Comparison of ENCODE assay signal across 20 cellular contexts in the genomic region with DNA sequence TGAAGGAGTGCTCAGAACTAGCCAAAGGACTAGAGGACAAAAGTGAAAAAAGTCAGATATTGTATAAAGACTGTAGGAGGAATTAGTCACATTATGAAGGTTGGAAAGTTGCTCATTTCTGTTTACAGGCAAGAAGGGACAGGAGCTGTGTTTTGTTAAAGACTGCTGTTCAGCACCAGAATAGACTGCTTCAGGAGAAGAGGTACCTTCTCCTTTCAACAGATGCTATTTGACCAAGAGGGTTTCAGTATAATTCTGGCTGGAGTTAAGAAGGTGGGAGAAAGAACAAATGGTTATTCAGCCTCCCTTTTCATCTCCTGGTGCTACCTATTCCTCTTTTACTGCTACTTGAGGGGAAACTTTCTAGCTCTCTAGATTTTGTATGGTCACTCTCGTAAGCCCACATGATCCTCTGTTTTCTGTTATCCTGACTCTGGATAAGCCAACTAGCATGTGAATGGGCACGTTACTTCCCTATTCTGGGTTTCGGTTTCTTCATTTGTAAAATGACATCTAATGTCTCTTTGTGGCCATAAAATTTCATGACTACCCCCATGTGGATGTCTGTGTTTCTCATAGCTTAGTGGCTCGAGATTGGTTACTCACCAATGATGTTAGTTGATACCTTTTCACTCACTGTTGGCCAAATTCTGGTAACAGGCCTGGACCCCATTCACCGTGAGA.
"Had no signal": no experiment of that assay in that cellular context is flagged by ENCODE, and none has a peak within 500 bp of the region (broad histone marks: within the 10 kb centered on the region; RNA-seq: fewer than 3 reads in every experiment).

No MANE protein-coding gene starts in this region.

- H3K27me3 Mint-ChIP-seq: activated CD8-positive, alpha-beta memory T cell treated with anti-CD3 and anti-CD28 coated beads, Interleukin-2, amount 10 ng/mL, durations not matched to agents 7 days and 5 days; activated naive CD4-positive, alpha-beta T cell treated with anti-CD3 and anti-CD28 coated beads, Interleukin-2, amount 10 ng/mL, durations not matched to agents 7 days and 5 days; stimulated activated memory B cell treated with anti-CD40 and anti-IgM and Interleukin-4, amounts not matched to agents 10 μg/mL and 1 μg/mL and 100 μg/mL, for 72 hours had no signal

- H3K27ac ChIP-seq: ascending aorta, breast epithelium, epithelial cell of prostate, heart left ventricle, lower lobe of right lung, right atrium auricular region, tibial nerve had no signal

- H3K36me3 Mint-ChIP-seq: activated CD8-positive, alpha-beta memory T cell treated with anti-CD3 and anti-CD28 coated beads, Interleukin-2, amount 10 ng/mL, durations not matched to agents 7 days and 5 days; activated naive CD4-positive, alpha-beta T cell treated with anti-CD3 and anti-CD28 coated beads, Interleukin-2, amount 10 ng/mL, durations not matched to agents 7 days and 5 days; stimulated activated memory B cell treated with anti-CD40 and anti-IgM and Interleukin-4, amounts not matched to agents 10 μg/mL and 1 μg/mL and 100 μg/mL, for 72 hours had no signal

- ATAC-seq: activated CD8-positive, alpha-beta memory T cell treated with anti-CD3 and anti-CD28 coated beads, Interleukin-2, amount 10 ng/mL, durations not matched to agents 7 days and 5 days; heart left ventricle; left cardiac atrium; lower lobe of right lung; stimulated activated memory B cell treated with anti-CD40 and anti-IgM and Interleukin-4, amounts not matched to agents 10 μg/mL and 1 μg/mL and 100 μg/mL, for 72 hours had no signal

- H3K4me3 Mint-ChIP-seq: activated CD8-positive, alpha-beta memory T cell treated with anti-CD3 and anti-CD28 coated beads, Interleukin-2, amount 10 ng/mL, durations not matched to agents 7 days and 5 days; activated naive CD4-positive, alpha-beta T cell treated with anti-CD3 and anti-CD28 coated beads, Interleukin-2, amount 10 ng/mL, durations not matched to agents 7 days and 5 days; activated T-cell treated with anti-CD3 and anti-CD28 coated beads, Interleukin-2, amount 50 U/mL, for 24 hours; nephron progenitor cell; stimulated activated memory B cell treated with anti-CD40 and anti-IgM and Interleukin-4, amounts not matched to agents 10 μg/mL and 1 μg/mL and 100 μg/mL, for 72 hours had no signal

- H3K9me3 ChIP-seq: ascending aorta, breast epithelium, heart left ventricle, lower lobe of right lung, right atrium auricular region, tibial nerve had no signal

- H3K9me3 Mint-ChIP-seq: activated naive CD4-positive, alpha-beta T cell treated with anti-CD3 and anti-CD28 coated beads, Interleukin-2, amount 10 ng/mL, durations not matched to agents 7 days and 5 days; activated T-cell treated with anti-CD3 and anti-CD28 coated beads, Interleukin-2, amount 50 U/mL, for 24 hours; stimulated activated memory B cell treated with anti-CD40 and anti-IgM and Interleukin-4, amounts not matched to agents 10 μg/mL and 1 μg/mL and 100 μg/mL, for 72 hours had no signal

- H3K27ac Mint-ChIP-seq: activated CD8-positive, alpha-beta memory T cell treated with anti-CD3 and anti-CD28 coated beads, Interleukin-2, amount 10 ng/mL, durations not matched to agents 7 days and 5 days; activated naive CD4-positive, alpha-beta T cell treated with anti-CD3 and anti-CD28 coated beads, Interleukin-2, amount 10 ng/mL, durations not matched to agents 7 days and 5 days; activated T-cell treated with anti-CD3 and anti-CD28 coated beads, Interleukin-2, amount 50 U/mL, for 24 hours; nephron progenitor cell; stimulated activated memory B cell treated with anti-CD40 and anti-IgM and Interleukin-4, amounts not matched to agents 10 μg/mL and 1 μg/mL and 100 μg/mL, for 72 hours had no signal

- H3K4me1 Mint-ChIP-seq: activated CD8-positive, alpha-beta memory T cell treated with anti-CD3 and anti-CD28 coated beads, Interleukin-2, amount 10 ng/mL, durations not matched to agents 7 days and 5 days; activated naive CD4-positive, alpha-beta T cell treated with anti-CD3 and anti-CD28 coated beads, Interleukin-2, amount 10 ng/mL, durations not matched to agents 7 days and 5 days; nephron progenitor cell; stimulated activated memory B cell treated with anti-CD40 and anti-IgM and Interleukin-4, amounts not matched to agents 10 μg/mL and 1 μg/mL and 100 μg/mL, for 72 hours had no signal

- DNase-seq: activated CD4-positive, alpha-beta T cell treated with anti-CD3 and anti-CD28 coated beads, Interleukin-2, amount 50 U/mL, for 48 hours; activated CD4-positive, CD25-positive, alpha-beta regulatory T cell treated with anti-CD3 and anti-CD28 coated beads, Interleukin-2, amount 50 U/mL, for 72 hours; activated CD8-positive, alpha-beta memory T cell treated with anti-CD3 and anti-CD28 coated beads, Interleukin-2, amount 10 ng/mL, durations not matched to agents 7 days and 5 days; activated naive CD4-positive, alpha-beta T cell treated with anti-CD3 and anti-CD28 coated beads, Interleukin-2, amount 10 ng/mL, durations not matched to agents 7 days and 5 days; activated T-cell treated with anti-CD3 and anti-CD28 coated beads, Interleukin-2, amount 50 U/mL, for 24 hours; cerebellar nuclear complex; effector memory CD4-positive, alpha-beta T cell; foreskin melanocyte; heart left ventricle; left cardiac atrium; lower lobe of right lung; nephron progenitor cell; occipital lobe; stimulated activated CD4-positive, alpha-beta T cell treated with anti-CD3 and anti-CD28 coated beads, Interleukin-2, amount 100 ng/mL, for 48 hours had no signal

- H3K36me3 ChIP-seq: ascending aorta, breast epithelium, heart left ventricle, lower lobe of right lung, right atrium auricular region, tibial nerve had no signal

- H3K27me3 ChIP-seq: ascending aorta, heart left ventricle, right atrium auricular region, tibial nerve had no signal

- H3K4me1 ChIP-seq: ascending aorta, breast epithelium, heart left ventricle, lower lobe of right lung, right atrium auricular region, tibial nerve had no signal

- H3K4me3 ChIP-seq: ascending aorta, breast epithelium, heart left ventricle, lower lobe of right lung, right atrium auricular region, tibial nerve had no signal
